ENCODE assay signal across 1 cellular context in genomic region chr7:113267271-113267670, GRCh38.
TF ChIP-seq lines count a peak whose summit lies in the region.

No MANE protein-coding gene starts in this region.

TF ChIP-seq in WTC11, 78 proteins besides CTCF, POLR2A, EP300 and RAD21 (continued from another document):
- TF ChIP-seq STAT6 (CRISPR knock-in tag; conservative IDR thresholded peaks at IDR 0.05; ENCODE audit: low read depth) (no peak), ZNF532 (CRISPR knock-in tag; IDR thresholded peaks at IDR 0.05; ENCODE audit: borderline replicate concordance) (no peak)
TF ChIP-seq in WTC11: peak in this region for 0.
